Comparison of ENCODE assay signal across 9 cellular contexts in genomic region chr1:27594542-27595510, GRCh38. TPM values are rescaled to one million over a fixed set of nuclear protein-coding genes. Genes with fewer than 3 reads are reported as not detected.
DNase-seq lines count a peak whose midpoint lies in the region; ATAC-seq, FAIRE-seq and TF ChIP-seq lines count a peak whose summit lies in the region.
"Had no signal": no experiment of that assay in that cellular context is flagged by ENCODE, and none has a peak within 500 bp of the region (broad histone marks: within the 10 kb centered on the region; RNA-seq: fewer than 3 reads in every experiment).

No MANE protein-coding gene starts in this region.

- H3K27ac ChIP-seq in PC-3 (ENCODE audit: low read length) = no peak overlapping the region
- peak overlapping the region; percentile 30 to 71 for H3K27ac ChIP-seq in ovary

- H3K4me1 ChIP-seq in PC-3 (ENCODE audit: insufficient read depth, low read length) (peaks cover 46% of the 10 kb centered on the region), ovary (ENCODE audit: insufficient read depth) (peaks cover 77% of the 10 kb centered on the region)

- DNase-seq in GDM1 (lab: John Stamatoyannopoulos, UW) (peak; percentile 44), PC-3 (no peak), epithelial cell of esophagus (ENCODE audit: low read depth) (peak; percentile 51), ovary (peak in 1 of 5 donors; percentile 47), urothelium cell line (ENCODE audit: low spot score) (no peak), OCI-M2 (lab: John Stamatoyannopoulos, UW; ENCODE audit: unreplicated experiment) (no peak), RPMI8226 (no peak)

- H2AFZ ChIP-seq in PC-3 (ENCODE audit: low read length) = no peak overlapping the region

- no peak overlapping the region for H3K4me2 ChIP-seq in PC-3 (ENCODE audit: low read length)

- peak; percentile 37 for ATAC-seq in PC-3
- no peak for ATAC-seq in GM18502 (IDR thresholded peaks at IDR 0.05; ENCODE audit: poor library complexity, unreplicated experiment)

- no peak overlapping the region for H3K9ac ChIP-seq in PC-3 (ENCODE audit: low read length)

- no peaks in the 10 kb centered on the region for H3K9me2 ChIP-seq in PC-3 (replicated peaks; ENCODE audit: low read length)

- WGBS in ovary, 3 donors = 34 to 41% (median 40%) methylated on average over 17 of the region's 17 CpGs

- no peaks in the 10 kb centered on the region for H3K9me3 ChIP-seq in PC-3 (ENCODE audit: low read length)
- H3K9me3 ChIP-seq in ovary = no peaks in the 10 kb centered on the region

- no peak for TF ChIP-seq POLR2A in ovary (IDR thresholded peaks at IDR 0.05)

- peaks cover 59% of the 10 kb centered on the region for H4K20me1 ChIP-seq in PC-3 (ENCODE audit: low read length)

- POLR2A ChIA-PET in PC-3 (lab: Charles Lee; ENCODE audit: unreplicated experiment) = interaction anchor here (0.5 kb wide), 1 partner anchor 421 kb away, joined by 5 read pairs; no protein-coding TSS in a partner anchor

- H3K4me3 ChIP-seq in PC-3 (ENCODE audit: low read length) (no peak overlapping the region), epithelial cell of esophagus (ENCODE audit: low read length) (no peak overlapping the region), ovary (no peak overlapping the region)

- CTCF ChIA-PET in PC-3 (lab: Charles Lee) = interaction anchor here (0.8 to 1.0 kb wide), 2 partner anchors 9 to 38 kb away, joined by 3 to 4 read pairs; partner anchors contain the start of gene AHDC1

- intact Hi-C loops in PC-3 (cut with micrococcal nuclease) = no loop called here
- intact Hi-C loops in ovary (cut with DNase I) = no loop called here

- no peaks in the 10 kb centered on the region for H3F3A ChIP-seq in PC-3 (ENCODE audit: low read length, unreplicated experiment)

- H3K27me3 ChIP-seq in PC-3 (ENCODE audit: low read length) = no peaks in the 10 kb centered on the region
- H3K27me3 ChIP-seq in ovary = no peaks in the 10 kb centered on the region

- no peak for FAIRE-seq in urothelium cell line (lab: Jason Lieb, UNC)
- FAIRE-seq: G401.6 had no signal

- no TSS peak for BruUV-seq in PC-3 (replicated peaks; lab: Mats Ljungman, UMichigan)

- H3K36me3 ChIP-seq in PC-3 (ENCODE audit: low read depth, low read length) = no peaks in the 10 kb centered on the region
- H3K36me3 ChIP-seq in ovary = no peaks in the 10 kb centered on the region

- H3K79me2 ChIP-seq in PC-3 (ENCODE audit: low read length) = peaks cover 91% of the 10 kb centered on the region

- no peak for TF ChIP-seq CTCF in PC-3 (conservative IDR thresholded peaks at IDR 0.05; ENCODE audit: low read depth, low read length)
- no peak for TF ChIP-seq CTCF in epithelial cell of esophagus (IDR thresholded peaks at IDR 0.05; ENCODE audit: insufficient read depth, low read depth, low read length, missing control alignments)
- TF ChIP-seq CTCF in ovary (IDR thresholded peaks at IDR 0.05) = no peak

- no peak for TF ChIP-seq EP300 in ovary (IDR thresholded peaks at IDR 0.05)

RNA-seq across cellular contexts. Expression of gene AHDC1, which starts 9.1 kb away (rescaled TPM):
- total RNA-seq in PC-3 (2014; rRNA removed) (15.2 and 20.4 TPM in 2 replicates), ovary (100 to 1,000 TPM in 3 of 7 donors, 10 to 100 TPM in 4; 11.3 to 159 (median 91.2) TPM)
- polyA plus RNA-seq in ovary = 10 to 100 TPM; 11.2 to 33.2 TPM

RNA-seq across cellular contexts. Expression of gene FGR, which starts 40.2 kb away (rescaled TPM):
- total RNA-seq in PC-3 (2014; rRNA removed) (not detected in 2 replicates), ovary (10 to 100 TPM in 1 of 7 donors, 1 to 10 TPM in 6; 1.1 to 14.1 (median 4.2) TPM)
- 1 to 10 TPM; 4.2 to 6.8 TPM for polyA plus RNA-seq in ovary

Comparison
In these comparisons a context has a peak if more than half of its experiments do, and no peak if none do; other contexts are left out.
1. DNase-seq: peak in GDM1 (single experiment) and epithelial cell of esophagus (single experiment); none in PC-3 (single experiment), urothelium cell line (single experiment), OCI-M2 (single experiment) and RPMI8226 (single experiment).